In the genomic region with DNA sequence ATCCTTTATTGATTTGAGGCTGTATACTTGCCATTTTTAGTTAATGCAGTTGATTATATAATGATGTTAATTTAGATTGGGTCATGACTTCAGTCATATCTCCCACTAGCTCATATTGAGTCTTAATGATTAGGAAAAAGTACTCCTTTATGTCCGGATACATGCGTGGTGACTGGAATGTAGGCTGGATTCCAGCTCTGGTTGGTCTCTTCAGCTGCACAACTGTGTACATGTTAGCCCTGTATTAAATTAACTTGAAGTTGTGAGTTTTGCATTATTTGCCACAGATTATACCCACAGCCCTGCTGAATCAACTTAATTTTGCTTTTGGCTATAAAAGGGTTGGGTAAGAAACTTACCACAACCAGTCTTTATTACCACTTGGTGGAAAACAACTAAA, we compare ENCODE assay signal across 13 cellular contexts. TPM values are rescaled to one million over a fixed set of nuclear protein-coding genes. Genes with fewer than 3 reads are reported as not detected.
DNase-seq lines count a peak whose midpoint lies in the region; TF ChIP-seq lines count a peak whose summit lies in the region.
"Had no signal": no experiment of that assay in that cellular context is flagged by ENCODE, and none has a peak within 500 bp of the region (broad histone marks: within the 10 kb centered on the region; RNA-seq: fewer than 3 reads in every experiment).

No MANE protein-coding gene starts in this region.

- H3K4me3 Mint-ChIP-seq in immature natural killer cell = no peak overlapping the region
- H3K4me3 Mint-ChIP-seq in CD8-positive, alpha-beta memory T cell = no peak overlapping the region

- in situ Hi-C loops in GM23248 (cut with MboI) = no loop called here

- no peak overlapping the region for H2AFZ ChIP-seq in GM23248

- no peak overlapping the region for H3K9ac ChIP-seq in GM23248

- H3K27me3 Mint-ChIP-seq in immature natural killer cell (ENCODE audit: low read depth in 3 of 3) = peaks cover 0 to 1% (median 0%) of the 10 kb centered on the region in 3 donors
- no peaks in the 10 kb centered on the region for H3K27me3 Mint-ChIP-seq in CD8-positive, alpha-beta memory T cell

- CTCF ChIA-PET in CD8-positive, alpha-beta memory T cell (lab: Charles Lee) = interaction anchor here (0.7 kb wide), 1 partner anchor 32 kb away, joined by 3 read pairs; no protein-coding TSS in a partner anchor

- peaks cover 8% of the 10 kb centered on the region for H3K4me1 ChIP-seq in GM23248 (ENCODE audit: insufficient read depth)
- H3K4me1 ChIP-seq in CD8-positive, alpha-beta memory T cell (ENCODE audit: insufficient read depth, low read length) = peaks cover 13% of the 10 kb centered on the region

- H3K27ac Mint-ChIP-seq in immature natural killer cell = peak overlapping the region in 4 of 6 donors; percentile 4 to 78 (median 17)
- H3K27ac Mint-ChIP-seq in CD8-positive, alpha-beta memory T cell = peak overlapping the region in 2 of 8 donors; percentile 29 to 52

- H3K27me3 ChIP-seq in GM23248 (replicated peaks; ENCODE audit: insufficient read depth) = no peaks in the 10 kb centered on the region
- H3K27me3 ChIP-seq in CD8-positive, alpha-beta memory T cell (ENCODE audit: insufficient read depth, low read length, poor library complexity, severe bottlenecking) = no peaks in the 10 kb centered on the region
- H3K27me3 ChIP-seq: sigmoid colon had no signal

- peaks cover 40 to 70% of the 10 kb centered on the region in 2 donors for H3K4me1 Mint-ChIP-seq in immature natural killer cell
- peaks cover 37 to 64% (median 63%) of the 10 kb centered on the region in 3 donors for H3K4me1 Mint-ChIP-seq in CD8-positive, alpha-beta memory T cell

- H3K36me3 ChIP-seq in GM23248 (ENCODE audit: low read depth) = peaks cover 36% of the 10 kb centered on the region
- peaks cover 24% of the 10 kb centered on the region for H3K36me3 ChIP-seq in CD8-positive, alpha-beta memory T cell (ENCODE audit: insufficient read depth, low read length)

- WGBS in GM23248 (ENCODE audit: low coverage in 1 of 2, low lambda C conversion rate in 2 of 2, missing lambda C conversion rate in 2 of 2), 2 experiments = 40 to 57% methylated on average over 2 of the region's 2 CpGs

- H4K20me1 ChIP-seq in GM23248 (ENCODE audit: insufficient read depth) = 0 out of 2 replicates have a peak, but pooled peaks cover 6% of the 10 kb centered on the region

- peaks cover 5% of the 10 kb centered on the region; the same call in 1 of the 2 replicates for H3F3A ChIP-seq in GM23248 (ENCODE audit: insufficient read depth)

- DNase-seq in AG08396 (ENCODE audit: low spot score) (peak; percentile 16), GM23248 (peak; percentile 14), cardiac fibroblast (ENCODE audit: low read depth in 2 of 2) (peak; percentile 29 to 51), immature natural killer cell (no peak), germinal center (ENCODE audit: low spot score) (no peak)
- no peak for DNase-seq in stimulated activated CD4-positive, alpha-beta T cell treated with anti-CD3 and anti-CD28 coated beads, Interleukin-2, amount 100 ng/mL, for 24 hours
- no peak for DNase-seq in CD8-positive, alpha-beta memory T cell
- DNase-seq: activated CD4-positive, alpha-beta T cell treated with anti-CD3 and anti-CD28 coated beads for 4 hours; activated T-cell treated with anti-CD3 and anti-CD28 coated beads for 4 hours; hypothalamus; kidney glomerular epithelial cell; NCI-H1436; sigmoid colon had no signal

- H3K9me3 ChIP-seq in GM23248 (ENCODE audit: low read depth) = no peaks in the 10 kb centered on the region
- no peaks in the 10 kb centered on the region for H3K9me3 ChIP-seq in CD8-positive, alpha-beta memory T cell (ENCODE audit: low read length)
- H3K9me3 ChIP-seq: sigmoid colon had no signal

- H3K79me2 ChIP-seq in GM23248 (ENCODE audit: insufficient read depth) = peaks cover 96% of the 10 kb centered on the region

- no peak for TF ChIP-seq CTCF in cardiac fibroblast (IDR thresholded peaks at IDR 0.05; ENCODE audit: low read depth, low read length)

- H3K9me2 ChIP-seq in GM23248 (ENCODE audit: insufficient read depth) = no peaks in the 10 kb centered on the region

- no peak overlapping the region for H3K4me3 ChIP-seq in GM23248
- H3K4me3 ChIP-seq in cardiac fibroblast (replicated peaks in 1 of 2; ENCODE audit: low read depth in 2 of 2, low read length in 2 of 2) = no peak overlapping the region
- H3K4me3 ChIP-seq in CD8-positive, alpha-beta memory T cell (ENCODE audit: low read length) = no peak overlapping the region
- H3K4me3 ChIP-seq: sigmoid colon had no signal

- no peak overlapping the region for H3K4me2 ChIP-seq in GM23248 (ENCODE audit: unreplicated experiment)

- peaks cover 10 to 40% (median 13%) of the 10 kb centered on the region in 3 donors for H3K36me3 Mint-ChIP-seq in immature natural killer cell
- peaks cover 8 to 82% (median 19%) of the 10 kb centered on the region in 3 donors for H3K36me3 Mint-ChIP-seq in CD8-positive, alpha-beta memory T cell

- no peak overlapping the region for H3K27ac ChIP-seq in GM23248
- H3K27ac ChIP-seq in CD8-positive, alpha-beta memory T cell (ENCODE audit: low read depth, low read length) = no peak overlapping the region
- H3K27ac ChIP-seq: sigmoid colon had no signal

- POLR2A ChIA-PET in CD8-positive, alpha-beta memory T cell (lab: Charles Lee) = no interaction called here

- no peaks in the 10 kb centered on the region for H3K9me3 Mint-ChIP-seq in immature natural killer cell
- no peaks in the 10 kb centered on the region for H3K9me3 Mint-ChIP-seq in CD8-positive, alpha-beta memory T cell

RNA-seq across cellular contexts. Expression of a gene that starts 22.5 kb away (rescaled TPM):
- 32.2 and 45.8 TPM in 2 replicates for total RNA-seq in GM23248 (2014; rRNA removed; shearing (Covaris generic))
- 57.6 and 67.1 TPM in 2 replicates for polyA plus RNA-seq in GM23248 (2016; fragmentation: Nextera tagmentation; extraction: Ambion mirVana)
- 10 to 100 TPM; 33.5 to 56.0 (median 33.9) TPM for polyA plus RNA-seq in immature natural killer cell
- total RNA-seq in CD8-positive, alpha-beta memory T cell = 10 to 100 TPM; 21.9 to 26.2 TPM
- 26.1 TPM for polyA plus RNA-seq in CD8-positive, alpha-beta memory T cell

RNA-seq across cellular contexts. Expression of a gene that starts 38.2 kb away (rescaled TPM):
- 54.6 and 83.3 TPM in 2 replicates for total RNA-seq in GM23248 (2014; rRNA removed; shearing (Covaris generic))
- polyA plus RNA-seq in GM23248 (2016; fragmentation: Nextera tagmentation; extraction: Ambion mirVana) (180 and 188 TPM in 2 replicates), immature natural killer cell (10 to 100 TPM; 60.2 to 96.7 (median 93.7) TPM)
- total RNA-seq in CD8-positive, alpha-beta memory T cell = 100 to 1,000 TPM; 449 to 476 TPM
- polyA plus RNA-seq in CD8-positive, alpha-beta memory T cell = 141 TPM

RNA-seq across cellular contexts. Expression of a gene that starts 38.8 kb away (rescaled TPM):
- total RNA-seq in GM23248 (2014; rRNA removed; shearing (Covaris generic)) = 106 and 151 TPM in 2 replicates
- polyA plus RNA-seq in GM23248 (2016; fragmentation: Nextera tagmentation; extraction: Ambion mirVana) = 209 and 214 TPM in 2 replicates
- 10 to 100 TPM; 50.7 to 77.3 (median 52.2) TPM for polyA plus RNA-seq in immature natural killer cell
- total RNA-seq in CD8-positive, alpha-beta memory T cell = 1,000 to 10,000 TPM; 1,152 to 1,183 TPM
- 110 TPM for polyA plus RNA-seq in CD8-positive, alpha-beta memory T cell

Comparison
In these comparisons a context has a peak if more than half of its experiments do, and no peak if none do; other contexts are left out.
1. DNase-seq: peak in AG08396 (single experiment), GM23248 (single experiment) and cardiac fibroblast (2 of 2); none in immature natural killer cell (0 of 3), germinal center (single experiment), stimulated activated CD4-positive, alpha-beta T cell treated with anti-CD3 and anti-CD28 coated beads, Interleukin-2, amount 100 ng/mL, for 24 hours (0 of 2) and CD8-positive, alpha-beta memory T cell (0 of 5).